8 cellular contexts compared by ENCODE assay signal in genomic region chr2:46298522-46299351, GRCh38. TPM values are rescaled to one million over a fixed set of nuclear protein-coding genes. Genes with fewer than 3 reads are reported as not detected.
DNase-seq lines count a peak whose midpoint lies in the region; ATAC-seq and TF ChIP-seq lines count a peak whose summit lies in the region.

No MANE protein-coding gene starts in this region.

- peaks cover 33 to 49% (median 40%) of the 10 kb centered on the region in 10 experiments for H3K4me1 ChIP-seq in BLaER1 treated with 17β-estradiol and CSF1 and Interleukin-3, amounts not matched to agents 10 nM and 100 nM

- peak overlapping the region; percentile 32 to 89 (median 71); a peak in 20 of 22 replicates for H3K9ac ChIP-seq in BLaER1 treated with 17β-estradiol and CSF1 and Interleukin-3, amounts not matched to agents 10 nM and 100 nM

- POLR2A ChIA-PET in WTC11 (lab: Charles Lee) = no interaction called here

- H3K4me2 ChIP-seq in BLaER1 treated with 17β-estradiol and CSF1 and Interleukin-3, amounts not matched to agents 10 nM and 100 nM = peak overlapping the region; percentile 83 to 100 (median 99)

- no peaks in the 10 kb centered on the region for H3K9me3 ChIP-seq in BLaER1 treated with 17β-estradiol and CSF1 and Interleukin-3, amounts not matched to agents 10 nM and 100 nM (replicated peaks in 1 of 11)

- peak overlapping the region in 3 of 11 experiments; percentile 54 to 76 (median 64); a peak in 5 of 22 replicates for H3K27ac ChIP-seq in BLaER1 treated with 17β-estradiol and CSF1 and Interleukin-3, amounts not matched to agents 10 nM and 100 nM
- peak overlapping the region; percentile 63 for H3K27ac ChIP-seq in temporal lobe (ENCODE audit: low read depth, low read length)

- H3K9me3 Mint-ChIP-seq in HFFc6 (no peaks in the 10 kb centered on the region), WTC11 (no peaks in the 10 kb centered on the region)
- no peaks in the 10 kb centered on the region for H3K9me3 Mint-ChIP-seq in effector memory CD8-positive, alpha-beta T cell

- ATAC-seq in WTC11 (peak; percentile 3), GM18907 (IDR thresholded peaks at IDR 0.05; ENCODE audit: unreplicated experiment) (no peak), GM18519 (IDR thresholded peaks at IDR 0.05; ENCODE audit: low FRiP score, unreplicated experiment) (no peak)
- ATAC-seq in effector memory CD8-positive, alpha-beta T cell (replicated peaks) = no peak

- H3K27me3 Mint-ChIP-seq in HFFc6 (ENCODE audit: insufficient read depth) (no peaks in the 10 kb centered on the region; the same call in 1 of the 2 replicates), WTC11 (ENCODE audit: low read depth) (peaks cover 91% of the 10 kb centered on the region)
- peaks cover 32 to 61% of the 10 kb centered on the region in 2 donors for H3K27me3 Mint-ChIP-seq in effector memory CD8-positive, alpha-beta T cell

- CTCF ChIA-PET in WTC11 (lab: Charles Lee) = interaction anchor here (0.5 to 1.4 kb wide), 3 partner anchors 29 to 236 kb away, joined by 3 to 4 read pairs (median 3); no protein-coding TSS in a partner anchor

- H3K36me3 Mint-ChIP-seq in HFFc6 (ENCODE audit: low read depth) (no peaks in the 10 kb centered on the region), WTC11 (no peaks in the 10 kb centered on the region)
- H3K36me3 Mint-ChIP-seq in effector memory CD8-positive, alpha-beta T cell (ENCODE audit: insufficient read depth) = peaks cover 8% of the 10 kb centered on the region

- peak overlapping the region; percentile 89 for H3K27ac Mint-ChIP-seq in HFFc6
- no peak overlapping the region for H3K27ac Mint-ChIP-seq in WTC11
- H3K27ac Mint-ChIP-seq in effector memory CD8-positive, alpha-beta T cell = peak overlapping the region in 1 of 2 donors; percentile 91

- H3K4me3 ChIP-seq in BLaER1 treated with 17β-estradiol and CSF1 and Interleukin-3, amounts not matched to agents 10 nM and 100 nM = peak overlapping the region; percentile 66 to 79 (median 72)

- H3K27me3 ChIP-seq in BLaER1 treated with 17β-estradiol and CSF1 and Interleukin-3, amounts not matched to agents 10 nM and 100 nM = peaks cover 61 to 87% (median 84%) of the 10 kb centered on the region in 11 experiments

- H3K4me3 Mint-ChIP-seq in HFFc6 = peak overlapping the region; percentile 94
- peak overlapping the region; percentile 83 for H3K4me3 Mint-ChIP-seq in WTC11
- H3K4me3 Mint-ChIP-seq in effector memory CD8-positive, alpha-beta T cell = peak overlapping the region; percentile 93 to 94

- no peaks in the 10 kb centered on the region for H3K36me3 ChIP-seq in BLaER1 treated with 17β-estradiol and CSF1 and Interleukin-3, amounts not matched to agents 10 nM and 100 nM

- peak; percentile 42 for DNase-seq in HFFc6
- DNase-seq in WTC11 (ENCODE audit: low spot score) = peak; percentile 47
- DNase-seq in effector memory CD8-positive, alpha-beta T cell = peak; percentile 17 to 27 (median 17)
- peak; percentile 57 to 77 for DNase-seq in lung microvascular endothelial cell (ENCODE audit: low read depth in 2 of 2)

- peak; percentile 69 for TF ChIP-seq CTCF in HFFc6 (IDR thresholded peaks at IDR 0.05)
- no peak for TF ChIP-seq CTCF in WTC11 (IDR thresholded peaks at IDR 0.05)

- H3K4me1 Mint-ChIP-seq in HFFc6 (ENCODE audit: low read depth) (peaks cover 26% of the 10 kb centered on the region), WTC11 (peaks cover 46% of the 10 kb centered on the region)
- H3K4me1 Mint-ChIP-seq in effector memory CD8-positive, alpha-beta T cell (ENCODE audit: low read depth in 2 of 2) = peaks cover 25 to 26% of the 10 kb centered on the region in 2 donors

- H4K20me1 ChIP-seq in BLaER1 treated with 17β-estradiol and CSF1 and Interleukin-3, amounts not matched to agents 10 nM and 100 nM = peaks cover 20 to 55% (median 35%) of the 10 kb centered on the region in 11 experiments; a peak in 21 of 22 replicates

TF ChIP-seq in WTC11, 78 proteins besides CTCF, POLR2A, EP300 and RAD21:
- TF ChIP-seq PRRX2 (CRISPR knock-in tag; IDR thresholded peaks at IDR 0.05) (no peak), ZNF416 (CRISPR knock-in tag; IDR thresholded peaks at IDR 0.05) (no peak), JUN (CRISPR knock-in tag; IDR thresholded peaks at IDR 0.05) (peak; percentile 31; the same call in 1 of the 2 replicates), NFATC4 (CRISPR knock-in tag; IDR thresholded peaks at IDR 0.05) (no peak), PREB (CRISPR knock-in tag; IDR thresholded peaks at IDR 0.05; ENCODE audit: borderline replicate concordance) (no peak), NFE2L1 (CRISPR knock-in tag; IDR thresholded peaks at IDR 0.05) (no peak), TEAD1 (CRISPR knock-in tag; IDR thresholded peaks at IDR 0.05) (0 out of 2 replicates have a peak, but pooled peaks have one; percentile 49), MYBL2 (CRISPR knock-in tag; IDR thresholded peaks at IDR 0.05) (peak; percentile 40; the same call in 1 of the 2 replicates), MAX (CRISPR knock-in tag; IDR thresholded peaks at IDR 0.05) (peak; percentile 63), ETV6 (CRISPR knock-in tag; IDR thresholded peaks at IDR 0.05) (0 out of 2 replicates have a peak, but pooled peaks have one; percentile 38), ATF1 (CRISPR knock-in tag; IDR thresholded peaks at IDR 0.05) (no peak)
- TF ChIP-seq, protein P1, sequence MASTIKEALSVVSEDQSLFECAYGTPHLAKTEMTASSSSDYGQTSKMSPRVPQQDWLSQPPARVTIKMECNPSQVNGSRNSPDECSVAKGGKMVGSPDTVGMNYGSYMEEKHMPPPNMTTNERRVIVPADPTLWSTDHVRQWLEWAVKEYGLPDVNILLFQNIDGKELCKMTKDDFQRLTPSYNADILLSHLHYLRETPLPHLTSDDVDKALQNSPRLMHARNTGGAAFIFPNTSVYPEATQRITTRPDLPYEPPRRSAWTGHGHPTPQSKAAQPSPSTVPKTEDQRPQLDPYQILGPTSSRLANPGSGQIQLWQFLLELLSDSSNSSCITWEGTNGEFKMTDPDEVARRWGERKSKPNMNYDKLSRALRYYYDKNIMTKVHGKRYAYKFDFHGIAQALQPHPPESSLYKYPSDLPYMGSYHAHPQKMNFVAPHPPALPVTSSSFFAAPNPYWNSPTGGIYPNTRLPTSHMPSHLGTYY (CRISPR knock-in tag; IDR thresholded peaks at IDR 0.05) = no peak
- TF ChIP-seq, protein P2, sequence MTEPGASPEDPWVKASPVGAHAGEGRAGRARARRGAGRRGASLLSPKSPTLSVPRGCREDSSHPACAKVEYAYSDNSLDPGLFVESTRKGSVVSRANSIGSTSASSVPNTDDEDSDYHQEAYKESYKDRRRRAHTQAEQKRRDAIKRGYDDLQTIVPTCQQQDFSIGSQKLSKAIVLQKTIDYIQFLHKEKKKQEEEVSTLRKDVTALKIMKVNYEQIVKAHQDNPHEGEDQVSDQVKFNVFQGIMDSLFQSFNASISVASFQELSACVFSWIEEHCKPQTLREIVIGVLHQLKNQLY (CRISPR knock-in tag; IDR thresholded peaks at IDR 0.05) = no peak
TF ChIP-seq in WTC11: peak in this region for 5.

RNA-seq across cellular contexts. Expression of gene EPAS1, which starts 1.5 kb away (rescaled TPM):
- 100 to 1,000 TPM in 4 of 6 experiments, 10 to 100 TPM in 2; 93.5 to 115 (median 101) TPM for total RNA-seq in HFFc6 (2021; fragmentation: NEBNext Ultra II Directional; extraction: Animal tissue kit (Norgen Biotek cat#: 25700))
- total RNA-seq in WTC11 (2021) (4.5 to 8.5 TPM (median 4.7 TPM) in 3 replicates), lung microvascular endothelial cell (119 and 128 TPM in 2 replicates), temporal lobe (13.5 TPM)

Comparison
In these comparisons a context has a peak if more than half of its experiments do, and no peak if none do; other contexts are left out.
1. DNase-seq: peak in every context shown above with its lines; median percentile 67 in lung microvascular endothelial cell; 47 in WTC11; 42 in HFFc6; 17 in effector memory CD8-positive, alpha-beta T cell.